15 cellular contexts compared by ENCODE assay signal in genomic region chr2:127698553-127699355, GRCh38. TPM values are rescaled to one million over a fixed set of nuclear protein-coding genes. Genes with fewer than 3 reads are reported as not detected.
DNase-seq lines count a peak whose midpoint lies in the region; ATAC-seq and TF ChIP-seq lines count a peak whose summit lies in the region.
"Had no signal": no experiment of that assay in that cellular context is flagged by ENCODE, and none has a peak within 500 bp of the region (broad histone marks: within the 10 kb centered on the region; RNA-seq: fewer than 3 reads in every experiment).

No MANE protein-coding gene starts in this region.

- no peak overlapping the region for H3K4me2 ChIP-seq in neural progenitor cell

- WGBS in endodermal cell (ENCODE audit: insufficient coverage in 1 of 2, insufficient read length in 1 of 2), 2 experiments = 96 to 98% methylated on average over 19 to 27 of the region's 27 CpGs

- intact Hi-C loops in Caco-2 (cut with micrococcal nuclease; ENCODE audit: unreplicated experiment) = no loop called here

- H2AFZ ChIP-seq in neural progenitor cell (replicated peaks) = no peak overlapping the region

- H3K27ac ChIP-seq in endodermal cell (ENCODE audit: low read depth, low read length) = no peak overlapping the region
- H3K27ac ChIP-seq in neural progenitor cell = no peak overlapping the region
- no peak overlapping the region for H3K27ac ChIP-seq in brain microvascular endothelial cell

- H3K9me3 Mint-ChIP-seq in Caco-2 (ENCODE audit: unreplicated experiment) (no peaks in the 10 kb centered on the region), endodermal cell (no peaks in the 10 kb centered on the region), neural progenitor cell (peaks cover 2% of the 10 kb centered on the region)

- TF ChIP-seq CTCF in Caco-2 (IDR thresholded peaks at IDR 0.05; ENCODE audit: insufficient read depth in 1 of 2, low read depth in 1 of 2, low read length in 1 of 2, severe bottlenecking in 1 of 2, unreplicated experiment in 1 of 2) = no peak
- no peak for TF ChIP-seq CTCF in endodermal cell (conservative IDR thresholded peaks at IDR 0.05)
- no peak for TF ChIP-seq CTCF in neural progenitor cell (IDR thresholded peaks at IDR 0.05)
- no peak for TF ChIP-seq CTCF in brain microvascular endothelial cell (IDR thresholded peaks at IDR 0.05; ENCODE audit: low read depth, low read length, missing control alignments)

- H3K27ac Mint-ChIP-seq in Caco-2 (ENCODE audit: unreplicated experiment) = peak overlapping the region; percentile 53
- peak overlapping the region; percentile 75 for H3K27ac Mint-ChIP-seq in endodermal cell
- H3K27ac Mint-ChIP-seq in neural progenitor cell = peak overlapping the region; percentile 26

- H3K27me3 ChIP-seq in Caco-2 (replicated peaks; ENCODE audit: control insufficient read depth, insufficient read depth, low read length) (no peaks in the 10 kb centered on the region), endodermal cell (ENCODE audit: control insufficient read depth, insufficient read depth, low read length, poor library complexity, severe bottlenecking) (no peaks in the 10 kb centered on the region), neural progenitor cell (peaks cover 21% of the 10 kb centered on the region), brain microvascular endothelial cell (replicated peaks) (no peaks in the 10 kb centered on the region)
- H3K27me3 ChIP-seq: BE2C had no signal

- H3K4me1 Mint-ChIP-seq in Caco-2 (ENCODE audit: low read depth, unreplicated experiment) = peaks cover 16% of the 10 kb centered on the region
- peaks cover 16% of the 10 kb centered on the region for H3K4me1 Mint-ChIP-seq in endodermal cell
- H3K4me1 Mint-ChIP-seq in neural progenitor cell = peaks cover 18% of the 10 kb centered on the region

- H3K36me3 Mint-ChIP-seq in Caco-2 (ENCODE audit: insufficient read depth, unreplicated experiment) (peaks cover 37% of the 10 kb centered on the region), endodermal cell (ENCODE audit: low read depth) (peaks cover 9% of the 10 kb centered on the region), neural progenitor cell (peaks cover 6% of the 10 kb centered on the region)

- H3K9me3 ChIP-seq in Caco-2 (no peaks in the 10 kb centered on the region), endodermal cell (ENCODE audit: control insufficient read depth, low read length) (no peaks in the 10 kb centered on the region), neural progenitor cell (ENCODE audit: low read depth) (no peaks in the 10 kb centered on the region)
- H3K9me3 ChIP-seq: BE2C had no signal

- peaks cover 17% of the 10 kb centered on the region for H4K20me1 ChIP-seq in neural progenitor cell (ENCODE audit: low read depth)

- peaks cover 10% of the 10 kb centered on the region for H3K4me1 ChIP-seq in Caco-2
- peaks cover 3% of the 10 kb centered on the region for H3K4me1 ChIP-seq in endodermal cell (ENCODE audit: control insufficient read depth, insufficient read depth, low read length)
- peaks cover 26% of the 10 kb centered on the region for H3K4me1 ChIP-seq in neural progenitor cell
- H3K4me1 ChIP-seq: BE2C had no signal

- no TSS peak for BruUV-seq in Caco-2 (replicated peaks; lab: Mats Ljungman, UMichigan)

- peaks cover 29% of the 10 kb centered on the region for H3F3A ChIP-seq in neural progenitor cell (ENCODE audit: low read depth)

- H3K79me2 ChIP-seq in neural progenitor cell (ENCODE audit: low read depth) = peaks cover 18% of the 10 kb centered on the region

- CTCF ChIA-PET in Caco-2 (lab: Charles Lee) = no interaction called here

- in situ Hi-C loops in brain microvascular endothelial cell (cut with HindIII; ENCODE audit: low pct_ligation_motif_present, low sequenced_read_pairs) = no loop called here

- H3K4me3 ChIP-seq in Caco-2 (ENCODE audit: low read depth, low read length) (no peak overlapping the region), endodermal cell (ENCODE audit: low read length) (no peak overlapping the region), neural progenitor cell (no peak overlapping the region), brain microvascular endothelial cell (ENCODE audit: low read depth, low read length) (no peak overlapping the region)

- no peak overlapping the region for H3K9ac ChIP-seq in endodermal cell (ENCODE audit: extremely low read depth, low read length, poor library complexity, severe bottlenecking)
- no peak overlapping the region for H3K9ac ChIP-seq in neural progenitor cell

- H3K27me3 Mint-ChIP-seq in Caco-2 (ENCODE audit: insufficient read depth, unreplicated experiment) = no peaks in the 10 kb centered on the region
- H3K27me3 Mint-ChIP-seq in endodermal cell (ENCODE audit: insufficient read depth) = peaks cover 8% of the 10 kb centered on the region
- H3K27me3 Mint-ChIP-seq in neural progenitor cell (ENCODE audit: insufficient read depth, low read depth) = peaks cover 2% of the 10 kb centered on the region

- ATAC-seq in HG03432 (IDR thresholded peaks at IDR 0.05; ENCODE audit: unreplicated experiment) = no peak

- peaks cover 2% of the 10 kb centered on the region; the same call in 1 of the 2 replicates for H3K36me3 ChIP-seq in Caco-2 (ENCODE audit: control insufficient read depth, insufficient read depth, low read length)
- peaks cover 14% of the 10 kb centered on the region for H3K36me3 ChIP-seq in endodermal cell (ENCODE audit: control insufficient read depth, insufficient read depth, low read length)
- no peaks in the 10 kb centered on the region for H3K36me3 ChIP-seq in neural progenitor cell
- no peaks in the 10 kb centered on the region for H3K36me3 ChIP-seq in brain microvascular endothelial cell (replicated peaks)
- H3K36me3 ChIP-seq: BE2C had no signal

- DNase-seq in CD1c-positive myeloid dendritic cell (ENCODE audit: extremely low spot score) (peak; percentile 42), Caco-2 (no peak), endodermal cell (peak; percentile 47), neural progenitor cell (ENCODE audit: low spot score) (no peak), brain microvascular endothelial cell (no peak), NCI-H1417 treated with DMSO at 0.1 percent for 48 hours (lab: John Stamatoyannopoulos, UW) (no peak)
- DNase-seq: BE2C, H7, MV-4-11, NCI-H1436 treated with DMSO at 0.1 percent for 48 hours, NCI-H2081, NCI-H510A treated with DMSO at 0.1 percent for 48 hours, SHP77 treated with DMSO at 0.1 percent for 48 hours had no signal

- H3K4me3 Mint-ChIP-seq in Caco-2 (ENCODE audit: unreplicated experiment) (peak overlapping the region; percentile 3), endodermal cell (no peak overlapping the region), neural progenitor cell (no peak overlapping the region)

- POLR2A ChIA-PET in Caco-2 (lab: Charles Lee) = no interaction called here

RNA-seq across cellular contexts. Expression of gene SFT2D3, which starts 2.5 kb away (rescaled TPM):
- total RNA-seq in Caco-2 (2022) = 12.0 and 12.2 TPM in 2 replicates
- total RNA-seq in endodermal cell = 10 to 100 TPM in 1 of 2 donors, 1 to 10 TPM in 1; 5.5 to 10.1 TPM
- 16.1 TPM for polyA plus RNA-seq in endodermal cell (2013, experiment 1 of 2)
- 14.3 TPM for polyA plus RNA-seq in endodermal cell (2013, experiment 2 of 2)
- 22.8 and 30.6 TPM in 2 replicates for total RNA-seq in neural progenitor cell (ENCODE audit: low replicate concordance)

RNA-seq across cellular contexts. Expression of gene LIMS2, which starts 23.4 kb away (rescaled TPM):
- total RNA-seq in Caco-2 (2022) = 9.6 and 10.0 TPM in 2 replicates
- total RNA-seq in endodermal cell = 1 to 10 TPM; 3.9 to 9.8 TPM
- polyA plus RNA-seq in endodermal cell (2013, experiment 1 of 2) = 4.8 TPM
- 4.8 TPM for polyA plus RNA-seq in endodermal cell (2013, experiment 2 of 2)
- total RNA-seq in neural progenitor cell (ENCODE audit: low replicate concordance) = 1.2 TPM in 1 of 2 replicates, not detected in the other

RNA-seq across cellular contexts. Expression of gene GPR17, which starts 52.8 kb away (rescaled TPM):
- total RNA-seq in Caco-2 (2022) (not detected in 2 replicates), endodermal cell (under 1 TPM in 1 of 2 donors, not detected in 1; 0.24 TPM), neural progenitor cell (ENCODE audit: low replicate concordance) (not detected in 2 replicates)
- 5.0 TPM for polyA plus RNA-seq in endodermal cell (2013, experiment 1 of 2)
- 4.8 TPM for polyA plus RNA-seq in endodermal cell (2013, experiment 2 of 2)
- total RNA-seq: H7, LHCN-M2 had no signal

Comparison
In these comparisons a context has a peak if more than half of its experiments do, and no peak if none do; other contexts are left out.
1. DNase-seq: peak in CD1c-positive myeloid dendritic cell (single experiment) and endodermal cell (single experiment); none in Caco-2 (0 of 2), neural progenitor cell (single experiment), brain microvascular endothelial cell (single experiment) and NCI-H1417 treated with DMSO at 0.1 percent for 48 hours (single experiment).
2. Peak in every context shown above with its lines, with median percentiles within 50 percentile points of each other: H3K27ac Mint-ChIP-seq.